28 cellular contexts compared by ENCODE assay signal in the genomic region with DNA sequence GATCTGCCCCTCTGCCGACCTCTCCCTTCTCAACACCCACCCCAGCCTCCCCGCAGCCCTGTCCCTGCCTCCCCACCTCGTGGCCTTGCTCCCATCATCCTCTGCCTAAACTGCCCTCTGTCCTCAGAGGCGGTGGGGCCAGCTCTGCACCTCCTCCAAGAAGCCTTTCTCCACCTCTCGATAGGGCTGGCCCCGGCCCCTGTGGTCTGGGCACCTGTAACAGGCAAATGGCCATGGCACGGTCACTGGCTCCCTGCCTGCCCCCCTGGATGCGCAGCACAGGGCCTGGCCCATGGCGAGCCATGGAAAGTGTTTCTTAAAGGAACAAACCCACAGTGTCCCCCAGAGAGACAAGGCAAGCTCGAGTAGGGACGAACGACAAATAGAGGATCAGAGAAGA. TPM values are rescaled to one million over a fixed set of nuclear protein-coding genes. Genes with fewer than 3 reads are reported as not detected.
DNase-seq lines count a peak whose midpoint lies in the region; ATAC-seq and TF ChIP-seq lines count a peak whose summit lies in the region.
"Had no signal": no experiment of that assay in that cellular context is flagged by ENCODE, and none has a peak within 500 bp of the region (broad histone marks: within the 10 kb centered on the region; RNA-seq: fewer than 3 reads in every experiment).

No MANE protein-coding gene starts in this region.

- peaks cover 34% of the 10 kb centered on the region for H3K4me1 Mint-ChIP-seq in memory B cell
- H3K4me1 Mint-ChIP-seq: central memory CD8-positive, alpha-beta T cell; GM23338 had no signal

- WGBS in stomach, 5 donors = 87 to 91% (median 89%) methylated on average over 12 of the region's 12 CpGs

- H3K36me3 Mint-ChIP-seq in memory B cell = no peaks in the 10 kb centered on the region
- H3K36me3 Mint-ChIP-seq: CD8-positive, alpha-beta memory T cell had no signal

- H3K36me3 ChIP-seq in Peyer's patch = peaks cover 0 to 74% (median 0%) of the 10 kb centered on the region in 3 donors
- H3K36me3 ChIP-seq in stomach = no peaks in the 10 kb centered on the region
- H3K36me3 ChIP-seq: neutrophil had no signal

- TF ChIP-seq EP300 in stomach (IDR thresholded peaks at IDR 0.05) = no peak

- DNase-seq in activated CD4-positive, CD25-positive, alpha-beta regulatory T cell treated with anti-CD3 and anti-CD28 coated beads, Interleukin-2, amount 50 U/mL, for 72 hours = peak; percentile 14
- DNase-seq in Peyer's patch = peak in 2 of 3 donors; percentile 3 to 42
- no peak for DNase-seq in memory B cell (ENCODE audit: low spot score in 2 of 2)
- peak; percentile 22 for DNase-seq in stomach
- DNase-seq in NCI-H146 (lab: John Stamatoyannopoulos, UW) = no peak
- DNase-seq in NCI-H1092 (lab: John Stamatoyannopoulos, UW) = no peak
- DNase-seq: CD8-positive, alpha-beta memory T cell; DMS153; islet precursor cell; KG1; MM.1S; NCI-H1436 treated with DMSO at 0.1 percent for 48 hours; NCI-H524; NK-92 treated with Interleukin-12 subunit alpha and Interleukin-12 subunit beta, amount 100 ng/mL, for 24 hours; SHP77 treated with DMSO at 0.1 percent for 48 hours; stimulated activated CD4-positive, alpha-beta T cell treated with anti-CD3 and anti-CD28 coated beads, Interleukin-1b, Interleukin-23, amount 100 ng/mL, for 48 hours; SW 1271 had no signal

- no peaks in the 10 kb centered on the region for H3K27me3 Mint-ChIP-seq in memory B cell

- no peaks in the 10 kb centered on the region for H3K27me3 ChIP-seq in Peyer's patch
- peaks cover 0 to 16% (median 0%) of the 10 kb centered on the region in 3 donors for H3K27me3 ChIP-seq in stomach
- H3K27me3 ChIP-seq: dorsolateral prefrontal cortex, neutrophil had no signal

- TF ChIP-seq POLR2A in Peyer's patch (IDR thresholded peaks at IDR 0.05) (no peak), stomach (IDR thresholded peaks at IDR 0.05) (no peak)

- intact Hi-C loops in stomach (cut with DNase I; ENCODE audit: low total_unique reads) = no loop called here

- TF ChIP-seq CTCF in Peyer's patch (IDR thresholded peaks at IDR 0.05) = no peak
- no peak for TF ChIP-seq CTCF in stomach (IDR thresholded peaks at IDR 0.05)

- peak overlapping the region; percentile 66 for H3K4me3 Mint-ChIP-seq in memory B cell
- H3K4me3 Mint-ChIP-seq: CD8-positive, alpha-beta memory T cell; central memory CD8-positive, alpha-beta T cell; GM23338 had no signal

- ATAC-seq in activated CD4-positive, CD25-positive, alpha-beta regulatory T cell treated with anti-CD3 and anti-CD28 coated beads, Interleukin-2, amount 50 U/mL, for 24 hours = no peak
- ATAC-seq in memory B cell (ENCODE audit: low read depth) (no peak), HG02588 (IDR thresholded peaks at IDR 0.05; ENCODE audit: unreplicated experiment) (no peak)

- H3K27ac ChIP-seq in Peyer's patch (no peak overlapping the region), stomach (no peak overlapping the region)
- H3K27ac ChIP-seq: 22Rv1, dorsolateral prefrontal cortex, neutrophil, PC-9, skin epidermis had no signal

- H3K27ac Mint-ChIP-seq in memory B cell = peak overlapping the region; percentile 60
- H3K27ac Mint-ChIP-seq: GM23338 had no signal

- H3K9me3 Mint-ChIP-seq in memory B cell = no peaks in the 10 kb centered on the region
- H3K9me3 Mint-ChIP-seq: CD8-positive, alpha-beta memory T cell; central memory CD8-positive, alpha-beta T cell; GM23338 had no signal

- H3K4me3 ChIP-seq in Peyer's patch (no peak overlapping the region), stomach (no peak overlapping the region)
- H3K4me3 ChIP-seq: dorsolateral prefrontal cortex, GM23338, PC-9, psoas muscle, skin epidermis had no signal

- H3K9me3 ChIP-seq in Peyer's patch (no peaks in the 10 kb centered on the region), stomach (no peaks in the 10 kb centered on the region)
- H3K9me3 ChIP-seq: neutrophil, psoas muscle had no signal

- H3K4me1 ChIP-seq in Peyer's patch (peaks cover 0 to 13% (median 5%) of the 10 kb centered on the region in 4 donors), stomach (no peaks in the 10 kb centered on the region)

RNA-seq across cellular contexts. Expression of a gene that starts 42.0 kb away (rescaled TPM):
- 1,000 to 10,000 TPM in 1 of 4 donors, 100 to 1,000 TPM in 3; 214 to 1,039 (median 594) TPM for total RNA-seq in Peyer's patch
- 100 to 1,000 TPM in 1 of 5 donors, 1 to 10 TPM in 1, under 1 TPM in 1, not detected in 2; under 0.01 to 155 (median 2.8) TPM for total RNA-seq in stomach
- polyA plus RNA-seq in stomach = under 1 TPM; 0.31 to 0.50 (median 0.46) TPM
- total RNA-seq: CD8-positive, alpha-beta memory T cell; G401; GM23338; PC-9 had no signal
- polyA plus RNA-seq: CD8-positive, alpha-beta memory T cell; GM23338 had no signal

RNA-seq across cellular contexts. Expression of a gene that starts 51.2 kb away (rescaled TPM):
- total RNA-seq in Peyer's patch (100 to 1,000 TPM in 1 of 4 donors, 10 to 100 TPM in 3; 39.6 to 189 (median 54.6) TPM), stomach (100 to 1,000 TPM in 2 of 5 donors, 10 to 100 TPM in 3; 27.4 to 145 (median 92.2) TPM)
- 10 to 100 TPM; 18.7 to 20.7 (median 20.6) TPM for polyA plus RNA-seq in stomach

Comparison
In these comparisons a context has a peak if more than half of its experiments do, and no peak if none do; other contexts are left out.
1. DNase-seq: peak in activated CD4-positive, CD25-positive, alpha-beta regulatory T cell treated with anti-CD3 and anti-CD28 coated beads, Interleukin-2, amount 50 U/mL, for 72 hours (single experiment), Peyer's patch (2 of 3) and stomach (single experiment); none in memory B cell (0 of 2), NCI-H146 (single experiment) and NCI-H1092 (single experiment).